In the genomic region with DNA sequence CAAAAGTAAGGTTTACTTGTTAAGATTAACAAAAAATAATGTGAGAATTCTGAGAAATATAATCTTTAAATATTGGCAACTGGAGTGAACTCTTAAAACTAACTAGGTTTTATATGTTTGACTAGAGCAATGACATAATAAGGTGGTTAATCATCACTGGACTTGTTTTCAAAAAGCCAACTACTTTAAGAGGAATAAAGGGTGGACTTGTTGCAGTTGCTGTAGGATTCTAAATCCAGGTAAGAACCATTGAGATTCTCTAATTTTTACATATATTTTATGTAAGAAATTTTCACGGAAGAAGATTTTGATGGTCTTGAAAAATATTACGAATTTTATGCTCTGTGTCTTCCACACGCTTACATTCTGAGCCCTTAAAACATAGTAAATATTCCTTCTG, we compare ENCODE assay signal across 36 cellular contexts. TPM values are rescaled to one million over a fixed set of nuclear protein-coding genes. Genes with fewer than 3 reads are reported as not detected.
"Had no signal": no experiment of that assay in that cellular context is flagged by ENCODE, and none has a peak within 500 bp of the region (broad histone marks: within the 10 kb centered on the region; RNA-seq: fewer than 3 reads in every experiment).

Gene SLCO1B1, plus strand, starts transcription at position 197 of the 400 bp plus-strand sequence. CDS start 10,381 bp downstream, outside the sequence.

- H3K9me3 ChIP-seq: heart left ventricle, left lung, mucosa of descending colon, pancreas, prostate gland, sigmoid colon, testis, tibial artery, upper lobe of right lung had no signal

- H3K27me3 ChIP-seq: heart left ventricle, left lung, pancreas, sigmoid colon, testis, tibial artery, upper lobe of right lung had no signal

- DNase-seq: glutamatergic neuron; heart left ventricle; hypothalamus; immature natural killer cell; left lung; midbrain; mucosa of descending colon; naive thymus-derived CD4-positive, alpha-beta T cell; pancreas; posterior cingulate gyrus; retina; right cardiac atrium; sigmoid colon; small intestine; stimulated activated CD4-positive, alpha-beta T cell treated with anti-CD3 and anti-CD28 coated beads, Interleukin-1b, Interleukin-23, amount 100 ng/mL, for 48 hours; stimulated activated CD4-positive, alpha-beta T cell treated with anti-CD3 and anti-CD28 coated beads, Interleukin-2, amount 100 ng/mL, for 48 hours; stimulated activated CD4-positive, alpha-beta T cell treated with anti-CD3 and anti-CD28 coated beads, Interleukin-4, amount 100 ng/mL, for 4 hours; stimulated activated CD8-positive, alpha-beta memory T cell treated with anti-CD3 and anti-CD28 coated beads, Interleukin-4, amount 100 ng/mL, for 48 hours; stimulated activated naive CD4-positive, alpha-beta T cell treated with Interleukin-2 at 50 U/mL for 16 hours; stimulated activated naive CD8-positive, alpha-beta T cell treated with anti-CD3 and anti-CD28 coated beads, Interleukin-15, amount 100 ng/mL, for 72 hours; testis; tibial artery; trophoblast cell; upper lobe of right lung had no signal

- H3K36me3 ChIP-seq: heart left ventricle, left lung, pancreas, prostate gland, sigmoid colon, tibial artery, upper lobe of right lung had no signal

- H3K4me3 ChIP-seq: heart left ventricle, left lung, mucosa of descending colon, pancreas, prostate gland, sigmoid colon, testis, tibial artery, upper lobe of right lung had no signal

- FAIRE-seq: islet of Langerhans, pancreas, small intestine, urothelium cell line had no signal

- H3K4me1 ChIP-seq: heart left ventricle, left lung, pancreas, prostate gland, testis, upper lobe of right lung had no signal

- H3K27ac ChIP-seq: heart left ventricle, left lung, pancreas, prostate gland, sigmoid colon, testis, upper lobe of right lung had no signal

- ATAC-seq: heart left ventricle; left lung; mucosa of descending colon; naive thymus-derived CD4-positive, alpha-beta T cell; natural killer cell treated with Interleukin-12 subunit alpha and Interleukin-12 subunit beta and Interleukin-15 and Interleukin-18, amount 100 ng/mL, for 72 hours; pancreas; right cardiac atrium; stimulated activated memory B cell treated with anti-CD40 and anti-IgM and Interleukin-4, amounts not matched to agents 10 μg/mL and 1 μg/mL and 100 μg/mL, for 72 hours; stimulated activated naive CD8-positive, alpha-beta T cell treated with anti-CD3 and anti-CD28 coated beads, Interleukin-15, amount 100 ng/mL, for 72 hours; upper lobe of right lung had no signal

RNA-seq across cellular contexts. Expression of gene SLCO1B1, which starts in this region (rescaled TPM):
- total RNA-seq: kidney epithelial cell; left lung; lower leg skin; lung microvascular endothelial cell; mesenteric fat pad; mucosa of descending colon; myocyte; naive thymus-derived CD4-positive, alpha-beta T cell; natural killer cell treated with Interleukin-12 subunit alpha and Interleukin-12 subunit beta and Interleukin-15 and Interleukin-18, amount 100 ng/mL, for 72 hours; osteoblast; right cardiac atrium; sigmoid colon; upper lobe of right lung had no signal
- polyA plus RNA-seq: heart left ventricle; immature natural killer cell; naive thymus-derived CD4-positive, alpha-beta T cell; neural cell; pancreas; right cardiac atrium; sigmoid colon; small intestine had no signal
